ENCODE assay signal across 27 cellular contexts in genomic region chr10:98303569-98303968, GRCh38. TPM values are rescaled to one million over a fixed set of nuclear protein-coding genes. Genes with fewer than 3 reads are reported as not detected.
"Had no signal": no experiment of that assay in that cellular context is flagged by ENCODE, and none has a peak within 500 bp of the region (broad histone marks: within the 10 kb centered on the region; RNA-seq: fewer than 3 reads in every experiment).

No MANE protein-coding gene starts in this region.

- H3K4me3 ChIP-seq: left lung, lower lobe of right lung, mucosa of descending colon, pancreas, prostate gland, skin epidermis, tibial nerve, uterus had no signal

- H3K4me3 Mint-ChIP-seq: immature natural killer cell; naive thymus-derived CD4-positive, alpha-beta T cell; natural killer cell treated with Interleukin-12 subunit alpha and Interleukin-12 subunit beta and Interleukin-15 and Interleukin-18, amount 100 ng/mL, for 72 hours; stimulated activated effector memory CD8-positive, alpha-beta T cell treated with anti-CD3 and anti-CD28 coated beads, Interleukin-12 subunit alpha, Interleukin-12 subunit beta, amount 100 ng/mL, for 72 hours; stimulated activated naive CD8-positive, alpha-beta T cell treated with anti-CD3 and anti-CD28 coated beads, Interleukin-15, Interleukin-2, amounts not matched to agents 100 ng/mL and 50 ng/mL, for 24 hours; type B pancreatic cell had no signal

- H3K9me3 Mint-ChIP-seq: natural killer cell treated with Interleukin-12 subunit alpha and Interleukin-12 subunit beta and Interleukin-15 and Interleukin-18, amount 100 ng/mL, for 72 hours; stimulated activated effector memory CD8-positive, alpha-beta T cell treated with anti-CD3 and anti-CD28 coated beads, Interleukin-12 subunit alpha, Interleukin-12 subunit beta, amount 100 ng/mL, for 72 hours; type B pancreatic cell had no signal

- H3K27ac ChIP-seq: left lung, lower lobe of right lung, pancreas, prostate gland, skin epidermis, tibial nerve, uterus had no signal

- H3K27ac Mint-ChIP-seq: immature natural killer cell; naive thymus-derived CD4-positive, alpha-beta T cell; natural killer cell treated with Interleukin-12 subunit alpha and Interleukin-12 subunit beta and Interleukin-15 and Interleukin-18, amount 100 ng/mL, for 72 hours; stimulated activated effector memory CD8-positive, alpha-beta T cell treated with anti-CD3 and anti-CD28 coated beads, Interleukin-12 subunit alpha, Interleukin-12 subunit beta, amount 100 ng/mL, for 72 hours; stimulated activated naive CD8-positive, alpha-beta T cell treated with anti-CD3 and anti-CD28 coated beads, Interleukin-15, Interleukin-2, amounts not matched to agents 100 ng/mL and 50 ng/mL, for 24 hours; type B pancreatic cell had no signal

- H3K4me1 Mint-ChIP-seq: immature natural killer cell; naive thymus-derived CD4-positive, alpha-beta T cell had no signal

- DNase-seq: hippocampal formation; immature natural killer cell; kidney; left colon; left lung; lower lobe of right lung; midbrain; mucosa of descending colon; naive thymus-derived CD4-positive, alpha-beta T cell; nucleus accumbens; pancreas; posterior cingulate gyrus; retina; stimulated activated CD4-positive, alpha-beta T cell treated with anti-CD3 and anti-CD28 coated beads, Interleukin-12 subunit alpha, Interleukin-12 subunit beta, amount 100 ng/mL, for 4 hours; stimulated activated CD4-positive, alpha-beta T cell treated with anti-CD3 and anti-CD28 coated beads, Interleukin-15, amount 100 ng/mL, for 24 hours; stimulated activated CD4-positive, alpha-beta T cell treated with anti-CD3 and anti-CD28 coated beads, Interleukin-4, amount 100 ng/mL, for 24 hours; stimulated activated naive CD4-positive, alpha-beta T cell; substantia nigra; uterus had no signal

- H3K4me1 ChIP-seq: left lung, lower lobe of right lung, pancreas, prostate gland, tibial nerve, uterus had no signal

- H3K36me3 Mint-ChIP-seq: immature natural killer cell; natural killer cell treated with Interleukin-12 subunit alpha and Interleukin-12 subunit beta and Interleukin-15 and Interleukin-18, amount 100 ng/mL, for 72 hours; stimulated activated effector memory CD8-positive, alpha-beta T cell treated with anti-CD3 and anti-CD28 coated beads, Interleukin-12 subunit alpha, Interleukin-12 subunit beta, amount 100 ng/mL, for 72 hours; type B pancreatic cell had no signal

- H3K36me3 ChIP-seq: left lung, lower lobe of right lung, pancreas, prostate gland, tibial nerve, uterus had no signal

- H3K27me3 ChIP-seq: pancreas, tibial nerve, uterus had no signal

RNA-seq across cellular contexts. Expression of gene LOXL4, which starts 35.6 kb away (rescaled TPM):
- total RNA-seq: naive thymus-derived CD4-positive, alpha-beta T cell; natural killer cell treated with Interleukin-12 subunit alpha and Interleukin-12 subunit beta and Interleukin-15 and Interleukin-18, amount 100 ng/mL, for 72 hours had no signal
- polyA plus RNA-seq: naive thymus-derived CD4-positive, alpha-beta T cell; neural cell had no signal
